16 cellular contexts compared by ENCODE assay signal in the genomic region with DNA sequence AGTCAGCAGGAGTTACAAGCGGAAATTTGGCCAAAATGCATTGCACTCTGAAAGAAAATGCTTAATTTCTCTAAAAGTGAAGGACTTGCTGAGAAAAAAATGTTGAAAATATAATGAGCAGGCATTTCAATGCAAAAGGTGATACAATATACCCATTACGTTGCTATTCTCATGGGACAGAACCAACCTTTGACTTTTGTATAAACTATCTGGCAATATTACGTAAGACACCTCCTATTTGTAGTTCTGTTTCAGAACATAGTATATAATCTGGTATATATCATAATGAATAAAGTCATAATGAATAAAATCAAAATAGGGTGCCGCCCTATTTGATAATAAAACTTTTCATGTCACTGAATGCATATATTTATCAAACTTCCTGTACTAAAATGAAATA.
DNase-seq lines count a peak whose midpoint lies in the region; ATAC-seq and TF ChIP-seq lines count a peak whose summit lies in the region.
"Had no signal": no experiment of that assay in that cellular context is flagged by ENCODE, and none has a peak within 500 bp of the region (broad histone marks: within the 10 kb centered on the region; RNA-seq: fewer than 3 reads in every experiment).

No MANE protein-coding gene starts in this region.

- no peak overlapping the region for H2AK9ac ChIP-seq in IMR-90 (replicated peaks; ENCODE audit: low read depth, low read length, poor library complexity)

- in situ Hi-C loops in IMR-90 (cut with MboI; ENCODE audit: low sequenced_read_pairs) = no loop called here

- intact Hi-C loops in IMR-90 (cut with micrococcal nuclease) = no loop called here

- H3K4me2 ChIP-seq in H9 (ENCODE audit: insufficient read depth, insufficient read length, low read length) = no peak overlapping the region
- no peak overlapping the region for H3K4me2 ChIP-seq in IMR-90 (ENCODE audit: low read depth, low read length)
- H3K4me2 ChIP-seq in neural progenitor cell = peak overlapping the region; percentile 53
- H3K4me2 ChIP-seq: BLaER1 had no signal

- no peak overlapping the region for H2AFZ ChIP-seq in H9 (ENCODE audit: low read length)
- no peak overlapping the region for H2AFZ ChIP-seq in IMR-90 (replicated peaks; ENCODE audit: low read length, poor library complexity)
- H2AFZ ChIP-seq in neural progenitor cell (replicated peaks) = no peak overlapping the region

- peak overlapping the region in 2 of 3 experiments; percentile 92 to 95; a peak in 5 of 7 replicates for H3K27ac Mint-ChIP-seq in H9
- no peak overlapping the region for H3K27ac Mint-ChIP-seq in neural progenitor cell
- H3K27ac Mint-ChIP-seq: CD14-positive monocyte; CD4-positive, alpha-beta memory T cell had no signal

- H4K8ac ChIP-seq in H9 (replicated peaks; ENCODE audit: insufficient read length, low read depth, low read length) (no peak overlapping the region), IMR-90 (ENCODE audit: low read depth in 2 of 2, low read length in 2 of 2) (no peak overlapping the region)

- H3K79me2 ChIP-seq in H9 (ENCODE audit: insufficient read depth, low read length) = no peaks in the 10 kb centered on the region
- no peaks in the 10 kb centered on the region for H3K79me2 ChIP-seq in neural progenitor cell (ENCODE audit: low read depth)

- no peaks in the 10 kb centered on the region for H3K23me2 ChIP-seq in H9 (ENCODE audit: insufficient read length, low read depth, low read length, poor library complexity, severe bottlenecking)

- H4K91ac ChIP-seq in H9 (ENCODE audit: insufficient read length, low read depth, low read length) = no peak overlapping the region
- no peak overlapping the region for H4K91ac ChIP-seq in IMR-90 (ENCODE audit: insufficient read depth, low read depth, low read length)

- TF ChIP-seq POLR2A in IMR-90 (IDR thresholded peaks at IDR 0.05; ENCODE audit: low read depth, low read length) = no peak

- no peak overlapping the region for H3K4me3 ChIP-seq in IMR-90 (ENCODE audit: insufficient read depth, low read depth, low read length)
- H3K4me3 ChIP-seq in iPS-20b (ENCODE audit: low read length) = peak overlapping the region; percentile 33; the same call in 1 of the 2 replicates
- no peak overlapping the region for H3K4me3 ChIP-seq in neural progenitor cell
- H3K4me3 ChIP-seq in coronary artery = no peak overlapping the region
- H3K4me3 ChIP-seq: BLaER1, HAP-1, K562 had no signal

- H3K27ac ChIP-seq in H9 (ENCODE audit: insufficient read length, low read depth, low read length) (peak overlapping the region; percentile 29), IMR-90 (ENCODE audit: insufficient read depth, low read length) (no peak overlapping the region), iPS-20b (ENCODE audit: low read length) (no peak overlapping the region), neural progenitor cell (peak overlapping the region; percentile 69), substantia nigra (ENCODE audit: low read depth, low read length, poor library complexity, severe bottlenecking) (no peak overlapping the region), coronary artery (no peak overlapping the region)
- H3K27ac ChIP-seq: BLaER1 had no signal

- H3K36me3 ChIP-seq in IMR-90 (ENCODE audit: control insufficient read depth, insufficient read depth, low read length) (no peaks in the 10 kb centered on the region), iPS-20b (ENCODE audit: insufficient read depth, low read depth, low read length) (no peaks in the 10 kb centered on the region), neural progenitor cell (no peaks in the 10 kb centered on the region)
- H3K36me3 ChIP-seq: BLaER1, HAP-1 had no signal

- no peak overlapping the region for H3T11ph ChIP-seq in H9 (ENCODE audit: low read length)

- H2AK5ac ChIP-seq in H9 (ENCODE audit: insufficient read length, low read length) (no peak overlapping the region), IMR-90 (ENCODE audit: low read depth, low read length) (no peak overlapping the region)

- H3K27me3 Mint-ChIP-seq in H9 (ENCODE audit: low read depth) = peaks cover 37% of the 10 kb centered on the region
- peaks cover 6% of the 10 kb centered on the region for H3K27me3 Mint-ChIP-seq in neural progenitor cell (ENCODE audit: insufficient read depth, low read depth)

- H3K56ac ChIP-seq in H9 (ENCODE audit: insufficient read length, low read depth, low read length) (no peak overlapping the region), IMR-90 (ENCODE audit: extremely low read depth, insufficient read depth, low read length) (no peak overlapping the region)

- H3K36me3 Mint-ChIP-seq in H9 (ENCODE audit: insufficient read depth in 1 of 3, low read depth in 3 of 3) (peaks cover 0 to 15% (median 0%) of the 10 kb centered on the region in 3 experiments; a peak in 2 of 7 replicates), neural progenitor cell (no peaks in the 10 kb centered on the region)
- H3K36me3 Mint-ChIP-seq: CD14-positive monocyte; CD4-positive, alpha-beta memory T cell had no signal

- H3K9me3 ChIP-seq in H9 (ENCODE audit: control insufficient read depth, low read depth, low read length) (no peaks in the 10 kb centered on the region), IMR-90 (ENCODE audit: control insufficient read depth, insufficient read depth, low read length) (no peaks in the 10 kb centered on the region), iPS-20b (ENCODE audit: insufficient read depth, low read depth, low read length) (no peaks in the 10 kb centered on the region), neural progenitor cell (ENCODE audit: low read depth) (no peaks in the 10 kb centered on the region)
- H3K9me3 ChIP-seq: BLaER1, HAP-1 had no signal

- no CpG with 5 or more reads among the region's 4 CpGs for WGBS in H9 (ENCODE audit: extremely low coverage, insufficient read length, low lambda C conversion rate)
- WGBS in IMR-90 (ENCODE audit: extremely low coverage in 2 of 2, insufficient read length in 1 of 2), 2 experiments = no CpG with 5 or more reads among the region's 4 CpGs

- H2BK120ac ChIP-seq in H9 (ENCODE audit: low read depth, low read length, poor library complexity, severe bottlenecking) = no peak overlapping the region
- H2BK120ac ChIP-seq in IMR-90 (ENCODE audit: low read depth, low read length) = no peak overlapping the region

- peaks cover 4% of the 10 kb centered on the region for H3F3A ChIP-seq in neural progenitor cell (ENCODE audit: low read depth)

- no peak for ATAC-seq in IMR-90 (ENCODE audit: low read depth)
- ATAC-seq: K562 had no signal

- no peak overlapping the region for H4K5ac ChIP-seq in H9 (ENCODE audit: insufficient read length, low read depth, low read length)
- no peak overlapping the region for H4K5ac ChIP-seq in IMR-90 (ENCODE audit: low read depth, low read length)

- peaks cover 0 to 5% of the 10 kb centered on the region in 2 experiments; a peak in 3 of 5 replicates for H3K9me3 Mint-ChIP-seq in H9
- H3K9me3 Mint-ChIP-seq in neural progenitor cell = no peaks in the 10 kb centered on the region

- H3K4me1 ChIP-seq in H9 (ENCODE audit: insufficient read depth, low read length) (peaks cover 5% of the 10 kb centered on the region; the same call in 1 of the 2 replicates), IMR-90 (ENCODE audit: control insufficient read depth, insufficient read depth, low read length) (no peaks in the 10 kb centered on the region), iPS-20b (ENCODE audit: insufficient read depth, low read length) (peaks cover 6% of the 10 kb centered on the region; the same call in 1 of the 2 replicates), neural progenitor cell (peaks cover 31% of the 10 kb centered on the region)
- H3K4me1 ChIP-seq: BLaER1 had no signal

- BruUV-seq in IMR-90 (replicated peaks; lab: Mats Ljungman, UMichigan) = no TSS peak

- DNase-seq in H9 (no peak), IMR-90 (no peak), neural progenitor cell (ENCODE audit: low spot score) (no peak), substantia nigra (lab: John Stamatoyannopoulos, UW) (no peak), NCI-H774 (lab: John Stamatoyannopoulos, UW) (no peak), coronary artery (ENCODE audit: low spot score) (no peak)
- DNase-seq: 8988T; CD4-positive, alpha-beta memory T cell; DMS153; DMS79; GDM1 had no signal

- H2BK5ac ChIP-seq in H9 (ENCODE audit: insufficient read length, low read length) (no peak overlapping the region), IMR-90 (ENCODE audit: low read depth, low read length, poor library complexity, severe bottlenecking) (no peak overlapping the region)

- H4K20me1 ChIP-seq in H9 (ENCODE audit: control insufficient read depth, insufficient read depth, insufficient read length) (no peaks in the 10 kb centered on the region), IMR-90 (ENCODE audit: insufficient read depth, low read length) (no peaks in the 10 kb centered on the region), neural progenitor cell (ENCODE audit: low read depth) (no peaks in the 10 kb centered on the region)
- H4K20me1 ChIP-seq: BLaER1 had no signal

- no peak overlapping the region for H3K18ac ChIP-seq in H9 (ENCODE audit: insufficient read length, low read depth, low read length)
- H3K18ac ChIP-seq in IMR-90 (ENCODE audit: low read depth, low read length) = no peak overlapping the region

- no peak for TF ChIP-seq RAD21 in IMR-90 (IDR thresholded peaks at IDR 0.05; ENCODE audit: low read length)

- H3K23ac ChIP-seq in H9 (ENCODE audit: insufficient read length, low read depth, low read length) = no peak overlapping the region
- no peak overlapping the region for H3K23ac ChIP-seq in IMR-90 (ENCODE audit: low read depth, low read length)

- no peak overlapping the region for H3K14ac ChIP-seq in H9 (ENCODE audit: insufficient read depth, low read length)
- no peak overlapping the region for H3K14ac ChIP-seq in IMR-90 (replicated peaks; ENCODE audit: low read depth, low read length)

- CTCF ChIA-PET in IMR-90 (lab: Yijun Ruan, JAX) = no interaction called here

- H3K79me1 ChIP-seq in H9 (ENCODE audit: insufficient read depth, low read depth, low read length, poor library complexity, severe bottlenecking) (no peaks in the 10 kb centered on the region), IMR-90 (ENCODE audit: low read depth in 1 of 2, low read length in 2 of 2) (no peaks in the 10 kb centered on the region)

- H3K27me3 ChIP-seq in H9 (ENCODE audit: insufficient read depth, low read length) (no peaks in the 10 kb centered on the region), IMR-90 (ENCODE audit: control insufficient read depth, insufficient read depth, low read length) (no peaks in the 10 kb centered on the region), iPS-20b (ENCODE audit: insufficient read depth, low read length) (no peaks in the 10 kb centered on the region; the same call in none of the 2 replicates), neural progenitor cell (no peaks in the 10 kb centered on the region)
- H3K27me3 ChIP-seq: BLaER1 had no signal

- H3K9me1 ChIP-seq in IMR-90 (ENCODE audit: insufficient read depth, low read length) = no peaks in the 10 kb centered on the region

- H3K4me3 Mint-ChIP-seq in H9 (peak overlapping the region in 1 of 2 experiments; percentile 38; a peak in 3 of 5 replicates), neural progenitor cell (no peak overlapping the region)
- H3K4me3 Mint-ChIP-seq: CD14-positive monocyte; CD4-positive, alpha-beta memory T cell had no signal

- H3K4me1 Mint-ChIP-seq in H9 (peaks cover 42 to 45% of the 10 kb centered on the region in 2 experiments), neural progenitor cell (peaks cover 7% of the 10 kb centered on the region)
- H3K4me1 Mint-ChIP-seq: CD14-positive monocyte; CD4-positive, alpha-beta memory T cell had no signal

- no peak overlapping the region for H2BK15ac ChIP-seq in H9 (ENCODE audit: low read depth, low read length)
- no peak overlapping the region for H2BK15ac ChIP-seq in IMR-90 (ENCODE audit: low read depth, low read length)

- H2BK20ac ChIP-seq in H9 (ENCODE audit: low read depth, low read length, poor library complexity, severe bottlenecking) (no peak overlapping the region), IMR-90 (ENCODE audit: low read depth, low read length) (no peak overlapping the region)

- no peak overlapping the region for H2BK12ac ChIP-seq in H9 (ENCODE audit: insufficient read length, low read depth, low read length)

- POLR2A ChIA-PET in IMR-90 (lab: Charles Lee; ENCODE audit: unreplicated experiment) = no interaction called here

- dilution Hi-C loops in IMR-90 (cut with HindIII; ENCODE audit: low sequenced_read_pairs, unreplicated experiment) = no loop called here

- no peak overlapping the region for H3K4ac ChIP-seq in H9 (ENCODE audit: low read depth, low read length)
- H3K4ac ChIP-seq in IMR-90 (ENCODE audit: low read depth, low read length) = no peak overlapping the region

- TF ChIP-seq CTCF in H9 (conservative IDR thresholded peaks at IDR 0.05) (no peak), IMR-90 (conservative IDR thresholded peaks at IDR 0.05; ENCODE audit: low read depth, low read length) (no peak), neural progenitor cell (IDR thresholded peaks at IDR 0.05) (no peak), coronary artery (IDR thresholded peaks at IDR 0.05) (no peak)

- H3K9ac ChIP-seq in H9 (ENCODE audit: extremely low read depth, insufficient read length, low read length) (no peak overlapping the region), IMR-90 (ENCODE audit: low read depth, low read length) (no peak overlapping the region), iPS-20b (ENCODE audit: low read depth, low read length) (no peak overlapping the region), neural progenitor cell (no peak overlapping the region)
- H3K9ac ChIP-seq: BLaER1 had no signal

Comparison
In these comparisons a context has a peak if more than half of its experiments do, and no peak if none do; other contexts are left out.
1. H3K27ac ChIP-seq: peak in H9 (single experiment) and neural progenitor cell (single experiment); none in IMR-90 (single experiment), iPS-20b (single experiment), substantia nigra (single experiment) and coronary artery (0 of 2).